ENCODE assay signal across 8 cellular contexts in the genomic region with DNA sequence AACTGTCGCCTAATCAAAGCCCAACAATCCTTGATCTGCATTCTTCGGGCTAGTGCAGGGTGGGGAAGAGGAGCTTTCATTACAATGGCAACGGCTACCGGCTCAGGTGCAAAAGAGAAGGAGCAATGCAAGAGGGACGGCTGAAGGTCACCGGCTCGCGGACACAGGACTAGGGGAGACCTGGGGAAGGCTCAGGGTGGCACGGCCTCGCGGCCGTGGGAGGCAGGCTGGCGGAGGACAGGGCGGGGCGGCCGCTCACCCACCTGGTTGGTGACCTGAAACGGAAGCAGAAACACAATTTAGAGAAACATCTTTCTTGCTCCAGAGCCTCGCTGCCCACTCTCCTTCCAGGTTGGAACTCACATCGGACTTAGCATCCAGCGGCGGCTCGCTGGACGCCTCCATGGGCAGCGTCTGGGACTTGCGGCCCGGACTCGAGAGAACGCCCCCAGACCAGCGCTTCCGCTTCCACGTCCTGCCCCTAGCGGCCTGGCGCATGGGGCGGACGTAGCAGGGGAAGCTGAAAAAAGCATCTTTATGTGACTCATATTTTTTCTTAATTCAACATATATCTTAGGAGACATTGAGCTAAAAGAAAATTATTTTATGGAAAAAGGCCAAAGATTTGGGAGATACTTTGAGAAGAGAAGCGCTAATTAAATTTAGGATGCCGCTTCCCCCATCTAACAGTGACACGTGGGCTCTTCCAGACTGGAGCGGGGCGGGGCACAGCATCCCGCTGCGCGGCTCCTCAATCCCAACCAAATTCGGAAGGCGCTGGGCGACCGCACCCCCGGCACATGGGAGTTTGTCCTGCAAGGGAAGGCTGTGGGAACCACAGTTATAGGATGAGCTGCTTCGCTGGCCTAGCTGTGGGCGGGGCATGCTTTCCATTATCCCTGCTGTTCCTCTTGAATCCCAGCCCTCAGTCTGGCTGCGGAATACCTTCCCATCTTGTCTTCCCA. TPM values are rescaled to one million over a fixed set of nuclear protein-coding genes. Genes with fewer than 3 reads are reported as not detected.
DNase-seq lines count a peak whose midpoint lies in the region; ATAC-seq and TF ChIP-seq lines count a peak whose summit lies in the region.

A gene (minus strand): TSS at position 441 of the 965 bp plus-strand sequence. CDS start 36 bp downstream, at position 405.

- no peaks in the 10 kb centered on the region for H3K9me3 ChIP-seq in CD8-positive, alpha-beta memory T cell (ENCODE audit: low read length)
- H3K9me3 ChIP-seq in lower lobe of right lung: no peaks in the 10 kb centered on the region

- POLR2A ChIA-PET in CD8-positive, alpha-beta memory T cell (lab: Charles Lee): no interaction called here
- POLR2A ChIA-PET in activated CD8-positive, alpha-beta T cell treated with anti-CD3 and anti-CD28 coated beads for 36 hours (lab: Charles Lee): interaction anchor here (0.7 to 1.5 kb wide), 3 partner anchors 10 to 1552 kb away, joined by 3 to 4 read pairs (median 3); a partner anchor contains a TSS

- H3K4me3 ChIP-seq in CD8-positive, alpha-beta memory T cell (ENCODE audit: low read length): peak within 1 kb of the TSS; percentile 93
- H3K4me3 ChIP-seq in lower lobe of right lung: peak within 1 kb of the TSS; percentile 84

- peaks cover 0 to 27% (median 4%) of the 10 kb centered on the region in 3 donors for H3K36me3 Mint-ChIP-seq in CD8-positive, alpha-beta memory T cell
- peaks cover 24% of the 10 kb centered on the region for H3K36me3 Mint-ChIP-seq in activated CD8-positive, alpha-beta T cell treated with anti-CD3 and anti-CD28 coated beads for 36 hours (ENCODE audit: low read depth)

- peaks cover 44 to 57% (median 54%) of the 10 kb centered on the region in 3 donors for H3K4me1 Mint-ChIP-seq in CD8-positive, alpha-beta memory T cell
- peaks cover 35% of the 10 kb centered on the region for H3K4me1 Mint-ChIP-seq in activated CD8-positive, alpha-beta T cell treated with anti-CD3 and anti-CD28 coated beads for 36 hours (ENCODE audit: low read depth)

- peak; percentile 60 to 78 (median 64) for DNase-seq in CD8-positive, alpha-beta memory T cell
- DNase-seq in NCI-H82 (lab: John Stamatoyannopoulos, UW): peak; percentile 99
- peak; percentile 78 for DNase-seq in activated CD8-positive, alpha-beta T cell treated with anti-CD3 and anti-CD28 coated beads for 36 hours
- peak; percentile 55 for DNase-seq in effector CD4-positive, alpha-beta T cell
- peak; percentile 89 for DNase-seq in lower lobe of right lung
- peak; percentile 42 to 53 (median 46) for DNase-seq in stimulated activated CD4-positive, alpha-beta T cell treated with anti-CD3 and anti-CD28 coated beads, TNF-alpha, amount 100 ng/mL, for 4 hours (ENCODE audit: low read depth in 3 of 3)

- H3K27ac ChIP-seq in CD8-positive, alpha-beta memory T cell (ENCODE audit: low read depth, low read length): peak within 1 kb of the TSS; percentile 73
- H3K27ac ChIP-seq in lower lobe of right lung: peak within 1 kb of the TSS; percentile 83

- peak; percentile 18 for TF ChIP-seq CTCF in activated CD8-positive, alpha-beta T cell treated with anti-CD3 and anti-CD28 coated beads for 36 hours (IDR thresholded peaks at IDR 0.05)
- TF ChIP-seq CTCF in lower lobe of right lung (IDR thresholded peaks at IDR 0.05): peak; percentile 73

- H3K36me3 ChIP-seq in CD8-positive, alpha-beta memory T cell (ENCODE audit: insufficient read depth, low read length): no peaks in the 10 kb centered on the region
- H3K36me3 ChIP-seq in lower lobe of right lung: peaks cover 24% of the 10 kb centered on the region

- H3K27me3 Mint-ChIP-seq in CD8-positive, alpha-beta memory T cell: no peaks in the 10 kb centered on the region
- H3K27me3 Mint-ChIP-seq in activated CD8-positive, alpha-beta T cell treated with anti-CD3 and anti-CD28 coated beads for 36 hours: no peaks in the 10 kb centered on the region

- no peaks in the 10 kb centered on the region for H3K9me3 Mint-ChIP-seq in CD8-positive, alpha-beta memory T cell
- H3K9me3 Mint-ChIP-seq in activated CD8-positive, alpha-beta T cell treated with anti-CD3 and anti-CD28 coated beads for 36 hours: no peaks in the 10 kb centered on the region

- intact Hi-C loops in activated CD8-positive, alpha-beta T cell treated with anti-CD3 and anti-CD28 coated beads for 36 hours (cut with micrococcal nuclease): loop anchor here (5.0 kb wide), 1 partner anchor 50 kb away; no protein-coding TSS in a partner anchor
- intact Hi-C loops in lower lobe of right lung (cut with DNase I): no loop called here

- H3K27ac Mint-ChIP-seq in CD8-positive, alpha-beta memory T cell: peak within 1 kb of the TSS; percentile 87 to 97 (median 94)
- H3K27ac Mint-ChIP-seq in activated CD8-positive, alpha-beta T cell treated with anti-CD3 and anti-CD28 coated beads for 36 hours: peak within 1 kb of the TSS; percentile 89

- H3K4me1 ChIP-seq in CD8-positive, alpha-beta memory T cell (ENCODE audit: insufficient read depth, low read length): peaks cover 25% of the 10 kb centered on the region
- peaks cover 17% of the 10 kb centered on the region for H3K4me1 ChIP-seq in lower lobe of right lung

- peak within 1 kb of the TSS; percentile 95 to 100 (median 97) for H3K4me3 Mint-ChIP-seq in CD8-positive, alpha-beta memory T cell
- H3K4me3 Mint-ChIP-seq in activated CD8-positive, alpha-beta T cell treated with anti-CD3 and anti-CD28 coated beads for 36 hours: peak within 1 kb of the TSS; percentile 87

- H3K27me3 ChIP-seq in CD8-positive, alpha-beta memory T cell (ENCODE audit: insufficient read depth, low read length, poor library complexity, severe bottlenecking): no peaks in the 10 kb centered on the region
- no peaks in the 10 kb centered on the region for H3K27me3 ChIP-seq in lower lobe of right lung (ENCODE audit: low read depth)

- ATAC-seq in GM19397 (IDR thresholded peaks at IDR 0.05; ENCODE audit: unreplicated experiment): peak; percentile 99
- peak; percentile 86 for ATAC-seq in HG03565 (IDR thresholded peaks at IDR 0.05; ENCODE audit: unreplicated experiment)
- ATAC-seq in activated CD8-positive, alpha-beta T cell treated with anti-CD3 and anti-CD28 coated beads for 36 hours: peak; percentile 95
- ATAC-seq in lower lobe of right lung: peak; percentile 95 to 98

- CTCF ChIA-PET in CD8-positive, alpha-beta memory T cell (lab: Charles Lee): interaction anchor here (0.9 to 1.1 kb wide), 2 partner anchors 11 to 12 kb away, joined by 3 read pairs; a partner anchor contains a TSS
- CTCF ChIA-PET in activated CD8-positive, alpha-beta T cell treated with anti-CD3 and anti-CD28 coated beads for 36 hours (lab: Charles Lee): interaction anchor here (1.1 to 2.8 kb wide), 2 partner anchors 10 to 13 kb away, joined by 3 to 10 read pairs; no protein-coding TSS in a partner anchor

RNA-seq across cellular contexts. Expression of the gene that starts here (rescaled TPM):
- 100 to 1,000 TPM; 107 to 125 TPM for total RNA-seq in CD8-positive, alpha-beta memory T cell
- polyA plus RNA-seq in CD8-positive, alpha-beta memory T cell: 573 TPM
- 100 to 1,000 TPM; 114 to 116 TPM for total RNA-seq in activated CD8-positive, alpha-beta T cell treated with anti-CD3 and anti-CD28 coated beads for 36 hours
- 136 TPM for total RNA-seq in lower lobe of right lung

Comparison
In these comparisons a context has a peak if more than half of its experiments do, and no peak if none do; other contexts are left out.
1. Peak in every context shown above with its lines: DNase-seq, ATAC-seq, H3K4me3 ChIP-seq and H3K27ac ChIP-seq.
2. DNase-seq: peak in every context shown above with its lines; median percentile 99 in NCI-H82; 89 in lower lobe of right lung; 78 in activated CD8-positive, alpha-beta T cell treated with anti-CD3 and anti-CD28 coated beads for 36 hours; 64 in CD8-positive, alpha-beta memory T cell; 55 in effector CD4-positive, alpha-beta T cell; 46 in stimulated activated CD4-positive, alpha-beta T cell treated with anti-CD3 and anti-CD28 coated beads, TNF-alpha, amount 100 ng/mL, for 4 hours.